ENCODE assay signal across 20 cellular contexts in genomic region chr2:239171643-239172042, GRCh38.
DNase-seq lines count a peak whose midpoint lies in the region; ATAC-seq, FAIRE-seq and TF ChIP-seq lines count a peak whose summit lies in the region.
"Had no signal": no experiment of that assay in that cellular context is flagged by ENCODE, and none has a peak within 500 bp of the region (broad histone marks: within the 10 kb centered on the region; RNA-seq: fewer than 3 reads in every experiment).

No MANE protein-coding gene starts in this region.

- TF ChIP-seq CTCF in HEK293 (tag by site-specific recombination; IDR thresholded peaks at IDR 0.05) = no peak
- TF ChIP-seq CTCF in fibroblast of the aortic adventitia (IDR thresholded peaks at IDR 0.05; ENCODE audit: insufficient read depth, low read length) = no peak

- H3K4me1 ChIP-seq in HEK293 (ENCODE audit: control insufficient read depth, insufficient read depth, low read length) = no peaks in the 10 kb centered on the region
- H3K4me1 ChIP-seq in adipocyte (ENCODE audit: control insufficient read depth, insufficient read depth, low read length) = no peaks in the 10 kb centered on the region
- H3K4me1 ChIP-seq: HAP-1 had no signal

- peak; percentile 23 for FAIRE-seq in G401.6 (lab: Jason Lieb, UNC)

- H3K4me3 ChIP-seq in HEK293 (ENCODE audit: low read depth, low read length) (no peak overlapping the region), adipocyte (ENCODE audit: low read length) (peak overlapping the region; percentile 40), fibroblast of the aortic adventitia (ENCODE audit: low read depth, low read length) (no peak overlapping the region)
- H3K4me3 ChIP-seq: HAP-1, PC-9 had no signal

- no peak overlapping the region for H3K9ac ChIP-seq in adipocyte (ENCODE audit: low read length)

- H3K36me3 ChIP-seq in HEK293 (ENCODE audit: control insufficient read depth in 2 of 2, insufficient read depth in 1 of 2, low read length in 2 of 2) = peaks cover 0 to 5% of the 10 kb centered on the region in 2 experiments; a peak in 1 of 3 replicates
- peaks cover 18% of the 10 kb centered on the region for H3K36me3 ChIP-seq in adipocyte (ENCODE audit: control insufficient read depth, insufficient read depth, low read length, severe bottlenecking)
- H3K36me3 ChIP-seq: HAP-1 had no signal

- no peak overlapping the region for H3K27ac ChIP-seq in HEK293 (ENCODE audit: extremely low read depth, low read depth, low read length)
- H3K27ac ChIP-seq: HL-60, PC-9, RWPE1 had no signal

- ATAC-seq in GM19455 (IDR thresholded peaks at IDR 0.05; ENCODE audit: unreplicated experiment) = no peak
- ATAC-seq: SK-N-SH treated with all-trans-retinoic acid at 6 μM for 48 hours had no signal

- no peaks in the 10 kb centered on the region for H3K27me3 ChIP-seq in adipocyte (replicated peaks; ENCODE audit: control insufficient read depth, insufficient read depth, low read length)

- no peak for DNase-seq in adipocyte (ENCODE audit: low read depth)
- peak; percentile 3 for DNase-seq in fibroblast of the aortic adventitia (ENCODE audit: low read depth)
- no peak for DNase-seq in amygdala (lab: John Stamatoyannopoulos, UW)
- DNase-seq in SKM-1 treated with dmso at 0.1 percent for 144 hours (lab: John Stamatoyannopoulos, UW; ENCODE audit: unreplicated experiment) = no peak
- DNase-seq: DND-41, Kasumi-1, MV-4-11, NCI-H1694 treated with DMSO at 0.1 percent for 48 hours, NCI-H2227 treated with DMSO at 0.1 percent for 48 hours, NCI-H510A treated with DMSO at 0.1 percent for 48 hours, NCI-H774, PC-9, SIG-M5 had no signal

- H3K9me3 ChIP-seq in HEK293 (ENCODE audit: control insufficient read depth, insufficient read depth, low read depth, low read length) (peaks cover 3% of the 10 kb centered on the region; the same call in 1 of the 2 replicates), adipocyte (ENCODE audit: control insufficient read depth, low read length) (peaks cover 37% of the 10 kb centered on the region)

- POLR2A ChIA-PET in HEK293 (lab: Yijun Ruan, JAX) = no interaction called here

- CTCF ChIA-PET in HEK293 (lab: Yijun Ruan, JAX) = no interaction called here

TF ChIP-seq in HEK293, 187 proteins besides CTCF, POLR2A, EP300 and RAD21:
- TF ChIP-seq TRIM28 (IDR thresholded peaks at IDR 0.05; ENCODE audit: borderline replicate concordance, low read length) (peak; percentile 88), SETDB1 (IDR thresholded peaks at IDR 0.05; ENCODE audit: insufficient read length, low read length) (peak; percentile 96), ZSCAN23 (tag by site-specific recombination; IDR thresholded peaks at IDR 0.05) (no peak)
TF ChIP-seq in HEK293: peak in this region for 2.
